27 cellular contexts compared by ENCODE assay signal in the genomic region with DNA sequence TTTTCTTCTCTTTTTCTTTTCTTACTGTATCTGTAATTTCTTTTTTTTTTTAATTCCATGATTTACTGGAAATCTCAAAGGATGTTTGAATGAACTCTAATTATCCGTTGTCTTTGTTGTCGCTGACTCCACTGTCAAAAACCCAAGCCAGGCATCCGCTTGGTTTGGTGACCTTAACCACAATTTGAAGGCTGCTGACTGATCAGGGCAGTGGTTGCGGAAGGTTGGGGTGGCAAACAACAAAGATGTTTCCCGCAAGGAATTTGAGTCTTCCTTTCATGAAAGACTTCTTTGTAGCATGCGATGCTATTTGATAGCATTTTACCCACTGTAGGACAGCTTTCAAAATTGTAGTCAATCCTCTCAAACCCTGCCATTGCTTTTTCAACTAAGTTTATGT.
"Had no signal": no experiment of that assay in that cellular context is flagged by ENCODE, and none has a peak within 500 bp of the region (broad histone marks: within the 10 kb centered on the region; RNA-seq: fewer than 3 reads in every experiment).

No MANE protein-coding gene starts in this region.

- FAIRE-seq: islet of Langerhans, kidney, pancreas had no signal

- DNase-seq: hypothalamus; immature natural killer cell; kidney; left colon; left lung; lower lobe of right lung; mammary epithelial cell; mesenchymal stem cell; nucleus accumbens; pancreas; posterior cingulate gyrus; retina; right cardiac atrium; stimulated activated CD4-positive, alpha-beta T cell treated with anti-CD3 and anti-CD28 coated beads, Interleukin-12 subunit alpha, Interleukin-12 subunit beta, amount 100 ng/mL, for 4 hours; stimulated activated CD4-positive, alpha-beta T cell treated with anti-CD3 and anti-CD28 coated beads, Interleukin-15, amount 100 ng/mL, for 24 hours; stimulated activated CD4-positive, alpha-beta T cell treated with anti-CD3 and anti-CD28 coated beads, Interleukin-2, amount 100 ng/mL, for 24 hours; stimulated activated CD4-positive, alpha-beta T cell treated with anti-CD3 and anti-CD28 coated beads, Interleukin-4, amount 100 ng/mL, for 1 hour; stimulated activated naive B cell treated with anti-CD40 and anti-IgM and Interleukin-4, amounts not matched to agents 10 μg/mL and 1 μg/mL and 100 μg/mL, for 72 hours; stimulated activated naive CD8-positive, alpha-beta T cell treated with anti-CD3 and anti-CD28 coated beads, Interleukin-15, Interleukin-2, amounts not matched to agents 100 U/mL and 50 U/mL, for 24 hours; stomach; testis; thyroid gland; transverse colon; upper lobe of left lung had no signal

- ATAC-seq: left colon; left lung; lower lobe of right lung; natural killer cell treated with Interleukin-12 subunit alpha and Interleukin-12 subunit beta and Interleukin-15 and Interleukin-18, amount 100 ng/mL, for 72 hours; pancreas; right cardiac atrium; sciatic nerve; stimulated activated naive B cell treated with anti-CD40 and anti-IgM and Interleukin-4, amounts not matched to agents 10 μg/mL and 1 μg/mL and 100 μg/mL, for 72 hours; stimulated activated naive CD8-positive, alpha-beta T cell treated with anti-CD3 and anti-CD28 coated beads, Interleukin-15, Interleukin-2, amounts not matched to agents 100 U/mL and 50 U/mL, for 24 hours had no signal
